ENCODE assay signal across 22 cellular contexts in the genomic region with DNA sequence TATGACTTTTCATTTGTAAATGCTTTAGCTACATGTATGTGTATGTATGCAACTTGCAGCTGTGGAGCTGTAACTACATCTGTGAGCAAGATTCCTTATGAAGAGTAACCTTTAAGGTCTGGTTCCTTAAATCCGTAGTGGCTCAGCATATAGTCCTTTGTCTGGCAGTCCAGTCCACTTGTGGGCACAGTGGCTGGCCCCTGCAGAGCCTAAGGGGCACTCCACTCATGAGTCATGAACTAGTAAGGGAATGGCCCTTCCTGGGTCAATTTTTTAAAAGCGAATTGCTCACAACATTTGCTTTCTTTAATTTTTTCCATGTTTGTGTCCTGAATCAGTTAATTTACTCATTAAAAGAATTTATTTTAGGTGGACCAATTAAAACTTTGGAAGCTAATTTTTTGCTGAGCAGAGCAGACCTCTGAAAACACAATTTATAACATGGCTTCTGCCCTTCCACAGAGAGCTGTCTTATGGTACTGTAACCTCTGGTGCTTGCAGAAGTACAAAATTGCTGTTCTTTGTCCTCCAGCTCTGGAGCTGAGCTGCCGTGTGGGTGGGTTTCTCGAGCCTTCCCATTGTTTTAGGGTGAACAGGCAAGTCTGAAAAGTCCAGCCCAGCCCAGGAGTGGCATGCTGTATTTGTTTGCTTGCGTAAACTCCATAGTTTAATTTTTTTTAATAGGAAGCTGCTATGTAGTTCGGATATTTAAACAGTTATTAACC.
DNase-seq lines count a peak whose midpoint lies in the region; ATAC-seq, FAIRE-seq and TF ChIP-seq lines count a peak whose summit lies in the region.
"Had no signal": no experiment of that assay in that cellular context is flagged by ENCODE, and none has a peak within 500 bp of the region (broad histone marks: within the 10 kb centered on the region; RNA-seq: fewer than 3 reads in every experiment).

No MANE protein-coding gene starts in this region.

- DNase-seq in COLO829 (ENCODE audit: low spot score) = peak; percentile 45
- DNase-seq in HTR-8/SVneo (ENCODE audit: insufficient read length, low spot score) = peak; percentile 8
- DNase-seq in bronchial epithelial cell (ENCODE audit: low read depth) = peak; percentile 23
- peak; percentile 42 for DNase-seq in neural progenitor cell (ENCODE audit: low spot score)
- no peak for DNase-seq in urothelium cell line (ENCODE audit: low spot score)
- no peak for DNase-seq in NOMO-1 treated with dmso at 0.1 percent for 144 hours (lab: John Stamatoyannopoulos, UW; ENCODE audit: unreplicated experiment)
- no peak for DNase-seq in HCEC 1CT
- DNase-seq: activated B cell treated with CpG ODN at 0.5 μM for 24 hours; activated CD8-positive, alpha-beta memory T cell treated with anti-CD3 and anti-CD28 coated beads, Interleukin-2, amount 50 U/mL, for 4 hours; activated naive CD4-positive, alpha-beta T cell treated with anti-CD3 and anti-CD28 coated beads, Interleukin-2, amount 50 U/mL, for 16 hours; GOT3; mesendoderm; NCI-H1092 treated with DMSO at 0.1 percent for 48 hours; T-helper 1 cell had no signal

- TF ChIP-seq CTCF in bronchial epithelial cell (IDR thresholded peaks at IDR 0.05; ENCODE audit: insufficient read depth, low read length, severe bottlenecking) = no peak
- no peak for TF ChIP-seq CTCF in neural progenitor cell (IDR thresholded peaks at IDR 0.05)

- no peak overlapping the region for H3K9ac ChIP-seq in neural progenitor cell
- H3K9ac ChIP-seq: BLaER1 had no signal

- H4K20me1 ChIP-seq in neural progenitor cell (ENCODE audit: low read depth) = peaks cover 3% of the 10 kb centered on the region
- H4K20me1 ChIP-seq: BLaER1 had no signal

- no peaks in the 10 kb centered on the region for H3K9me3 Mint-ChIP-seq in neural progenitor cell
- H3K9me3 Mint-ChIP-seq: activated B cell treated with CpG ODN at 0.5 μM for 24 hours; stimulated activated effector memory CD8-positive, alpha-beta T cell treated with anti-CD3 and anti-CD28 coated beads, Interleukin-12 subunit alpha, Interleukin-12 subunit beta, amount 100 ng/mL, for 72 hours had no signal

- H3K27ac Mint-ChIP-seq in neural progenitor cell = no peak overlapping the region
- H3K27ac Mint-ChIP-seq: activated B cell treated with CpG ODN at 0.5 μM for 24 hours had no signal

- FAIRE-seq in HTR-8/SVneo (lab: Jason Lieb, UNC) = no peak
- FAIRE-seq in bronchial epithelial cell (lab: Jason Lieb, UNC) = no peak
- FAIRE-seq in urothelium cell line (lab: Jason Lieb, UNC) = no peak
- FAIRE-seq: frontal cortex had no signal

- peaks cover 63% of the 10 kb centered on the region for H3K4me1 ChIP-seq in neural progenitor cell
- H3K4me1 ChIP-seq: BLaER1 had no signal

- no peaks in the 10 kb centered on the region for H3K27me3 Mint-ChIP-seq in neural progenitor cell (ENCODE audit: insufficient read depth, low read depth)
- H3K27me3 Mint-ChIP-seq: activated B cell treated with CpG ODN at 0.5 μM for 24 hours had no signal

- ATAC-seq in GM21576 (IDR thresholded peaks at IDR 0.05; ENCODE audit: unreplicated experiment) = no peak
- ATAC-seq: Panc1; stimulated activated effector memory CD8-positive, alpha-beta T cell treated with anti-CD3 and anti-CD28 coated beads, Interleukin-12 subunit alpha, Interleukin-12 subunit beta, amount 100 ng/mL, for 72 hours had no signal

- no peaks in the 10 kb centered on the region for H3K36me3 Mint-ChIP-seq in neural progenitor cell
- H3K36me3 Mint-ChIP-seq: stimulated activated effector memory CD8-positive, alpha-beta T cell treated with anti-CD3 and anti-CD28 coated beads, Interleukin-12 subunit alpha, Interleukin-12 subunit beta, amount 100 ng/mL, for 72 hours had no signal

- H2AFZ ChIP-seq in neural progenitor cell (replicated peaks) = no peak overlapping the region

- H3K4me3 ChIP-seq in bronchial epithelial cell (ENCODE audit: low read depth, low read length) = no peak overlapping the region
- H3K4me3 ChIP-seq in neural progenitor cell = no peak overlapping the region
- H3K4me3 ChIP-seq: BLaER1, cardiac muscle cell, vagina had no signal

- peaks cover 58% of the 10 kb centered on the region for H3K4me1 Mint-ChIP-seq in neural progenitor cell

- H3K4me2 ChIP-seq in neural progenitor cell = peak overlapping the region; percentile 25
- H3K4me2 ChIP-seq: BLaER1 had no signal

- no peaks in the 10 kb centered on the region for H3K79me2 ChIP-seq in neural progenitor cell (ENCODE audit: low read depth)

- H3K4me3 Mint-ChIP-seq in neural progenitor cell = no peak overlapping the region
- H3K4me3 Mint-ChIP-seq: activated B cell treated with CpG ODN at 0.5 μM for 24 hours; stimulated activated effector memory CD8-positive, alpha-beta T cell treated with anti-CD3 and anti-CD28 coated beads, Interleukin-12 subunit alpha, Interleukin-12 subunit beta, amount 100 ng/mL, for 72 hours had no signal

- H3F3A ChIP-seq in neural progenitor cell (ENCODE audit: low read depth) = peaks cover 25% of the 10 kb centered on the region

- H3K36me3 ChIP-seq in bronchial epithelial cell (ENCODE audit: control insufficient read depth, insufficient read depth, low read length) (no peaks in the 10 kb centered on the region), neural progenitor cell (no peaks in the 10 kb centered on the region)
- H3K36me3 ChIP-seq: BLaER1, cardiac muscle cell, neutrophil, vagina had no signal

- no peaks in the 10 kb centered on the region for H3K27me3 ChIP-seq in bronchial epithelial cell (ENCODE audit: control insufficient read depth, insufficient read depth, low read length)
- H3K27me3 ChIP-seq in neural progenitor cell = no peaks in the 10 kb centered on the region
- H3K27me3 ChIP-seq: BLaER1, cardiac muscle cell, neutrophil, vagina had no signal

- H3K27ac ChIP-seq in neural progenitor cell = no peak overlapping the region
- H3K27ac ChIP-seq: BLaER1, cardiac muscle cell, neutrophil, vagina had no signal

- no peaks in the 10 kb centered on the region for H3K9me3 ChIP-seq in neural progenitor cell (ENCODE audit: low read depth)
- H3K9me3 ChIP-seq: BLaER1, neutrophil, vagina had no signal

Comparison
In these comparisons a context has a peak if more than half of its experiments do, and no peak if none do; other contexts are left out.
1. DNase-seq: peak in COLO829 (single experiment), HTR-8/SVneo (single experiment), bronchial epithelial cell (single experiment) and neural progenitor cell (single experiment); none in urothelium cell line (single experiment), NOMO-1 treated with dmso at 0.1 percent for 144 hours (single experiment) and HCEC 1CT (single experiment).